ENCODE assay signal across 6 cellular contexts in genomic region chr11:57641426-57641825, GRCh38. TPM values are rescaled to one million over a fixed set of nuclear protein-coding genes. Genes with fewer than 3 reads are reported as not detected.
DNase-seq lines count a peak whose midpoint lies in the region; ATAC-seq and TF ChIP-seq lines count a peak whose summit lies in the region.

No MANE protein-coding gene starts in this region.

- no peak for ATAC-seq in GM18505 (IDR thresholded peaks at IDR 0.05; ENCODE audit: unreplicated experiment)

- TF ChIP-seq CTCF in epithelial cell of esophagus (IDR thresholded peaks at IDR 0.05; ENCODE audit: insufficient read depth, low read depth, low read length, missing control alignments) (peak; percentile 74), testis (IDR thresholded peaks at IDR 0.05) (peak in 2 of 3 experiments; percentile 35 to 36)

- DNase-seq in NCI-H2107 treated with DMSO at 0.1 percent for 48 hours (lab: John Stamatoyannopoulos, UW; ENCODE audit: unreplicated experiment) (peak; percentile 26), NCI-H2107 (lab: John Stamatoyannopoulos, UW) (no peak), NCI-H526 (lab: John Stamatoyannopoulos, UW) (peak; percentile 50 to 61), epithelial cell of esophagus (ENCODE audit: low read depth) (peak; percentile 72), testis (no peak)

- H3K36me3 ChIP-seq in testis (ENCODE audit: low read depth, missing control alignments), result no peaks in the 10 kb centered on the region

- H3K27me3 ChIP-seq in testis, result no peaks in the 10 kb centered on the region

- intact Hi-C loops in testis (cut with DNase I; ENCODE audit: low total_unique reads), result no loop called here

- H3K4me3 ChIP-seq in epithelial cell of esophagus (ENCODE audit: low read length), result no peak overlapping the region
- H3K4me3 ChIP-seq in testis, result no peak overlapping the region

- TF ChIP-seq POLR2A in testis (IDR thresholded peaks at IDR 0.05) (no peak), GM18505 (IDR thresholded peaks at IDR 0.05; ENCODE audit: borderline replicate concordance, extremely low read depth, insufficient read depth, insufficient read length) (no peak)

- WGBS in testis, 2 donors, result 61 to 70% methylated on average over 2 of the region's 2 CpGs

- peaks cover 38% of the 10 kb centered on the region for H3K4me1 ChIP-seq in testis

- H3K9me3 ChIP-seq in testis, result no peaks in the 10 kb centered on the region

- no peak overlapping the region for H3K27ac ChIP-seq in testis

RNA-seq across cellular contexts. Expression of gene YPEL4, which starts 8.3 kb away (rescaled TPM):
- total RNA-seq in testis, result 1 to 10 TPM; 1.4 to 3.4 TPM
- polyA plus RNA-seq in testis (ENCODE audit: insufficient read depth, low read depth, low replicate concordance), result 4.2 TPM

RNA-seq across cellular contexts. Expression of gene CLP1, which starts 16.1 kb away (rescaled TPM):
- 10 to 100 TPM; 15.5 to 19.8 TPM for total RNA-seq in testis
- polyA plus RNA-seq in testis (ENCODE audit: insufficient read depth, low read depth, low replicate concordance), result 14.4 TPM

RNA-seq across cellular contexts. Expression of gene ZDHHC5, which starts 26.5 kb away (rescaled TPM):
- 10 to 100 TPM; 75.4 to 79.8 TPM for total RNA-seq in testis
- 124 TPM for polyA plus RNA-seq in testis (ENCODE audit: insufficient read depth, low read depth, low replicate concordance)

RNA-seq across cellular contexts. Expression of gene SERPING1, which starts 43.9 kb away (rescaled TPM):
- total RNA-seq in testis, result 100 to 1,000 TPM in 1 of 2 donors, 10 to 100 TPM in 1; 53.6 to 113 TPM
- polyA plus RNA-seq in testis (ENCODE audit: insufficient read depth, low read depth, low replicate concordance), result 273 TPM

Comparison
In these comparisons a context has a peak if more than half of its experiments do, and no peak if none do; other contexts are left out.
1. DNase-seq: peak in NCI-H2107 treated with DMSO at 0.1 percent for 48 hours (single experiment), NCI-H526 (2 of 2) and epithelial cell of esophagus (single experiment); none in NCI-H2107 (single experiment) and testis (single experiment).